14 cellular contexts compared by ENCODE assay signal in the genomic region with DNA sequence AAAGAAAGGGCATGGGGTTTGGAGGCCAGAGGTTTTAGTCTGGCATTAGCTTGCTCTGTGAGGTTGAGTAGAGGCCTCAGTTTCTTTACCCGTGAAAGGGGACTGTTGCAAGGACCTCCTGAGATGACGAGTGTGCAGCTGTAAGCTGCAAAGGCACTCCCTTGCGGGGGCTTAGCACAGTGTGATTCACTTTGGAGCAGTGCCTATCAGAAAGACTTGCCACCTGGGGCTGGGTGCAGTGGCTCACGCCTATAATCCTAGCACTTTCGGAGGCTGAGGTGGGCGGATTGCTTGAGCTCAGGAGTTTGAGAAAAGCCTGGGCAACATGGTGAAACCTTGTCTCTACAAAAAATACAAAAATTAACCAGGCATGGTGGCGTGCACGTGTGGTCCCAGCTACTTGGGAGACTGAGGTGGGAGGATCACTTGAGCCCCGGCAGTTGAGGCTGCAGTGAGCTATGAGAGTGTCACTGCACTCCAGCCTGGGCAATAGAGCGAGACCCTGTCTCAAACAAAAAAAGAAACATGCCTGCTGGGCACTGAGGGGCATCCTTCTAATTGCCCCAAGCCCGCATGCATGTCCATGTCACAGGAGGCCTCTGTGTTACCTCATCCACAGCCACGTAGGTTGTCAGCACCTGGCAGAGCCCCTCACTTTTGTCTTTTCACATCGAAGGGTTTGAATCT. TPM values are rescaled to one million over a fixed set of nuclear protein-coding genes. Genes with fewer than 3 reads are reported as not detected.
DNase-seq lines count a peak whose midpoint lies in the region; ATAC-seq and TF ChIP-seq lines count a peak whose summit lies in the region.
"Had no signal": no experiment of that assay in that cellular context is flagged by ENCODE, and none has a peak within 500 bp of the region (broad histone marks: within the 10 kb centered on the region; RNA-seq: fewer than 3 reads in every experiment).

No MANE protein-coding gene starts in this region.

- H3K4me1 Mint-ChIP-seq in T-helper 17 cell: peaks cover 23% of the 10 kb centered on the region

- peak overlapping the region; percentile 21 for H3K27ac Mint-ChIP-seq in T-helper 17 cell

- H3K27ac ChIP-seq in heart right ventricle: peak overlapping the region in 1 of 10 donors; percentile 93

- H3K27me3 Mint-ChIP-seq in T-helper 17 cell: no peaks in the 10 kb centered on the region

- H3K9me3 ChIP-seq in heart right ventricle: no peaks in the 10 kb centered on the region
- H3K9me3 ChIP-seq in T-helper 17 cell (ENCODE audit: control insufficient read depth, low read length, poor library complexity, severe bottlenecking): no peaks in the 10 kb centered on the region

- TF ChIP-seq CTCF in heart right ventricle (IDR thresholded peaks at IDR 0.05) (no peak), lower leg skin (IDR thresholded peaks at IDR 0.05) (no peak)

- 83 to 87% methylated on average over 13 of the region's 13 CpGs for WGBS in heart right ventricle, 2 donors
- WGBS in lower leg skin, 2 donors: 82 to 94% methylated on average over 13 of the region's 13 CpGs

- intact Hi-C loops in Right ventricle myocardium superior (cut with DNase I): loop anchor here (5.0 to 10.0 kb wide), 2 partner anchors 47 to 180 kb away; no protein-coding TSS in a partner anchor
- intact Hi-C loops in heart right ventricle (cut with DNase I): loop anchor here (2.0 to 10.0 kb wide), 17 partner anchors 35 to 567 kb away; partner anchors contain the start of genes ITPR3 (in 2 of the 10) and GRM4 (in 1 of the 10)
- intact Hi-C loops in lower leg skin (cut with DNase I; ENCODE audit: low total_unique reads): loop anchor here (5.0 kb wide), 1 partner anchor 115 kb away; no protein-coding TSS in a partner anchor

- H3K4me3 Mint-ChIP-seq in T-helper 17 cell: no peak overlapping the region

- H3K4me3 ChIP-seq in heart right ventricle: no peak overlapping the region
- H3K4me3 ChIP-seq in lower leg skin (ENCODE audit: low read depth, poor library complexity, severe bottlenecking): no peak overlapping the region

- no peak for ATAC-seq in Right ventricle myocardium superior (ENCODE audit: poor library complexity)
- ATAC-seq in heart right ventricle: no peak
- no peak for ATAC-seq in T-helper 17 cell
- ATAC-seq in HG03342 (IDR thresholded peaks at IDR 0.05; ENCODE audit: unreplicated experiment): no peak

- H3K36me3 ChIP-seq in heart right ventricle: no peaks in the 10 kb centered on the region

- no peak for TF ChIP-seq POLR2A in lower leg skin (IDR thresholded peaks at IDR 0.05)

- peaks cover 16 to 47% (median 37%) of the 10 kb centered on the region in 9 donors for H3K4me1 ChIP-seq in heart right ventricle

- no peaks in the 10 kb centered on the region for H3K36me3 Mint-ChIP-seq in T-helper 17 cell (ENCODE audit: low read depth)

- peak; percentile 11 for DNase-seq in Right ventricle myocardium superior
- no peak for DNase-seq in heart right ventricle
- DNase-seq in T-helper 17 cell: no peak
- DNase-seq in islet precursor cell: peak; percentile 45
- no peak for DNase-seq in iPS-NIHi7 (ENCODE audit: extremely low spot score)
- no peak for DNase-seq in lower leg skin (ENCODE audit: low spot score in 2 of 2)
- DNase-seq in effector CD4-positive, alpha-beta T cell: no peak
- DNase-seq: C1 segment of cervical spinal cord; DMS153; NCI-H187 treated with DMSO at 0.1 percent for 48 hours; NCI-H446; NK-92 treated with Interleukin-12 subunit alpha and Interleukin-12 subunit beta, amount 100 ng/mL, for 24 hours; RPMI8226 had no signal

- peaks cover 0 to 2% (median 0%) of the 10 kb centered on the region in 7 donors for H3K27me3 ChIP-seq in heart right ventricle

RNA-seq across cellular contexts. Expression of gene BAK1, which starts 7.6 kb away (rescaled TPM):
- total RNA-seq in Right ventricle myocardium superior: 25.0 TPM
- 10 to 100 TPM; 16.0 to 26.4 (median 18.7) TPM for total RNA-seq in heart right ventricle
- 10 to 100 TPM; 12.6 to 37.6 TPM for polyA plus RNA-seq in heart right ventricle
- 10 to 100 TPM; 27.7 to 34.6 TPM for total RNA-seq in T-helper 17 cell
- 10 to 100 TPM; 19.7 to 26.6 (median 22.2) TPM for total RNA-seq in lower leg skin

RNA-seq across cellular contexts. Expression of gene ITPR3, which starts 33.5 kb away (rescaled TPM):
- total RNA-seq in Right ventricle myocardium superior (6.0 TPM), heart right ventricle (10 to 100 TPM in 1 of 10 donors, 1 to 10 TPM in 9; 3.2 to 16.7 (median 5.5) TPM), T-helper 17 cell (10 to 100 TPM; 48.1 to 48.3 TPM), lower leg skin (100 to 1,000 TPM; 161 to 265 (median 197) TPM)
- polyA plus RNA-seq in heart right ventricle: 10 to 100 TPM in 1 of 2 donors, 1 to 10 TPM in 1; 7.8 to 12.6 TPM

Comparison
In these comparisons a context has a peak if more than half of its experiments do, and no peak if none do; other contexts are left out.
1. DNase-seq: peak in Right ventricle myocardium superior (single experiment) and islet precursor cell (single experiment); none in heart right ventricle (0 of 2), T-helper 17 cell (0 of 3), iPS-NIHi7 (single experiment), lower leg skin (0 of 2) and effector CD4-positive, alpha-beta T cell (single experiment).